16 cellular contexts compared by ENCODE assay signal in the genomic region with DNA sequence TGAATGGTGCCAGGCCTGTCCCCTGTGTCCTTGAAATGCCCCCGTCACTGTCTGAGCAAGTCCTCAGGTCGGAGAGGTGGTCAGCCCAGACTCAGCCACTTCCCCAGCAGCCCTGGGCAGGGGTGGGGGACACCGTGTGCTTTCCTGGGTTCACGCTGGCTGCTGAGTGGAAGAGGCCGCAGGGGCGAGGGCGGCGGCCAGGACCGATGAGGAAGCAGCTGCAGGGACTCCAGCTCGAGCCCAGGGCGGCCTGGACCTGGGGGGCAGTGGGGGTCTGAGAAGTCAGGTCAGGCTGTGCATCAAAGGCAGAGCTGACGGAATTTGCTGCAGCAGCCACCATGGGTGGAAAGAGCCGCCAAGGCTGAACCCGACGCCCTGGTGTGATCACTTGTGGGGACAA.
"Had no signal": no experiment of that assay in that cellular context is flagged by ENCODE, and none has a peak within 500 bp of the region (broad histone marks: within the 10 kb centered on the region; RNA-seq: fewer than 3 reads in every experiment).

No MANE protein-coding gene starts in this region.

- H3K27ac ChIP-seq: ovary, stomach, thoracic aorta had no signal

- H3K9me3 Mint-ChIP-seq: activated B cell treated with CpG ODN at 0.5 μM for 24 hours; activated naive CD4-positive, alpha-beta T cell treated with anti-CD3 and anti-CD28 coated beads for 36 hours; activated T-helper 1 cell treated with anti-CD3 and anti-CD28 coated beads, Interleukin-12 subunit alpha, Interleukin-12 subunit beta, Interleukin-2, Interleukin-4 antibody, amounts not matched to agents 30 ng/mL and 10 ng/mL and 1 ng/mL, durations not matched to agents 14 hours and 24 hours and 36 hours; T-helper 1 cell treated with Interleukin-12 subunit alpha and Interleukin-12 subunit beta and Interleukin-4 antibody, amounts not matched to agents 30 μg/mL and 1 μg/mL, for 36 hours had no signal

- H3K4me3 Mint-ChIP-seq: activated B cell treated with CpG ODN at 0.5 μM for 24 hours; activated naive CD4-positive, alpha-beta T cell treated with anti-CD3 and anti-CD28 coated beads for 36 hours; brain had no signal

- H3K36me3 Mint-ChIP-seq: brain had no signal

- H3K9me3 ChIP-seq: ovary, stomach, thoracic aorta had no signal

- H3K36me3 ChIP-seq: ovary, stomach, thoracic aorta had no signal

- H3K27me3 ChIP-seq: ovary had no signal

- ATAC-seq: esophagus mucosa, SK-N-SH treated with all-trans-retinoic acid at 6 μM for 48 hours had no signal

- H3K27ac Mint-ChIP-seq: activated B cell treated with CpG ODN at 0.5 μM for 24 hours; activated naive CD4-positive, alpha-beta T cell treated with anti-CD3 and anti-CD28 coated beads for 36 hours; activated T-helper 1 cell treated with anti-CD3 and anti-CD28 coated beads, Interleukin-12 subunit alpha, Interleukin-12 subunit beta, Interleukin-2, Interleukin-4 antibody, amounts not matched to agents 30 ng/mL and 10 ng/mL and 1 ng/mL, durations not matched to agents 14 hours and 24 hours and 36 hours; brain had no signal

- DNase-seq: activated B cell treated with CpG ODN at 0.5 μM for 24 hours; activated CD4-positive, alpha-beta T cell treated with anti-CD3 and anti-CD28 coated beads, Interleukin-2, amount 50 U/mL, for 48 hours; activated CD8-positive, alpha-beta memory T cell treated with anti-CD3 and anti-CD28 coated beads, Interleukin-2, amount 50 U/mL, for 48 hours; amniotic stem cell; dermis blood vessel endothelial cell; stimulated activated CD4-positive, alpha-beta T cell treated with anti-CD3 and anti-CD28 coated beads, Interleukin-15, amount 100 ng/mL, for 24 hours; stimulated activated CD4-positive, alpha-beta T cell treated with anti-CD3 and anti-CD28 coated beads, Interleukin-4, amount 100 ng/mL, for 24 hours; stomach had no signal

- H3K4me3 ChIP-seq: ovary, stomach, thoracic aorta had no signal
